In the genomic region with DNA sequence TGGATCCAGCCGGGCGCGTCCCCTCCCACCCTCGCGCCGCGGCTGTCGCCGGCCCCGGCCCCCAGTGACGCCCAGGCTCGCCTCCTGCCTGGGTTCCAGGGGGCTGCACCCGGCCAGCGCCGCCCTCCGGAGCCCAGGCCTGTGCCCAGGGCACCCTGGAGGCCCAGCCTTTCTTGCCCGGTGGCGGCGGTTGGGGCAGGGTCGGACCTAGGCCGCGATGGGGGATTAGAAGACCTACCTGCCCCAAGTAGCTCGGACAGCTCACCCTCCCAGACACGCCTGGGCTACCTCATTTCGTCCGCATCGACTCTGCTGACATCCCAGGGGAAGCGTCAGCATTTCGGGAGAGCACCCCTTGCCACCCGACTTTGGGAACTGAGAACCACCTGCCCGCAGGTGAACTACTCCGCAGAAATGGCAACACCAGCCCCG, we compare ENCODE assay signal across 8 cellular contexts. TPM values are rescaled to one million over a fixed set of nuclear protein-coding genes. Genes with fewer than 3 reads are reported as not detected.
DNase-seq lines count a peak whose midpoint lies in the region; ATAC-seq, FAIRE-seq and TF ChIP-seq lines count a peak whose summit lies in the region.

No MANE protein-coding gene starts in this region.

- CTCF ChIA-PET in activated CD4-positive, alpha-beta T cell treated with anti-CD3 and anti-CD28 coated beads, Interleukin-2, amount 10 ng/mL, durations not matched to agents 7 days and 5 days (lab: Charles Lee), result interaction anchor here (0.8 to 4.6 kb wide), 9 partner anchors 20 to 640 kb away, joined by 3 to 59 read pairs (median 4); no protein-coding TSS in a partner anchor

- H3K27me3 ChIP-seq in thoracic aorta (replicated peaks; ENCODE audit: insufficient read depth), result no peaks in the 10 kb centered on the region

- ATAC-seq in left lobe of liver, result no peak
- ATAC-seq in thoracic aorta (ENCODE audit: insufficient number of reproducible peaks, low FRiP score, low read depth), result no peak
- ATAC-seq in HG02852 (IDR thresholded peaks at IDR 0.05; ENCODE audit: unreplicated experiment), result no peak

- TF ChIP-seq CTCF in astrocyte of the cerebellum (IDR thresholded peaks at IDR 0.05; ENCODE audit: low read depth, low read length, missing control alignments), result no peak
- TF ChIP-seq CTCF in thoracic aorta (IDR thresholded peaks at IDR 0.05), result no peak

- no peak for FAIRE-seq in GM12892 (lab: Jason Lieb, UNC)

- H3K27me3 Mint-ChIP-seq in activated CD4-positive, alpha-beta T cell treated with anti-CD3 and anti-CD28 coated beads, Interleukin-2, amount 10 ng/mL, durations not matched to agents 7 days and 5 days, result no peaks in the 10 kb centered on the region

- no peaks in the 10 kb centered on the region for H3K9me3 ChIP-seq in thoracic aorta

- peaks cover 32% of the 10 kb centered on the region for H3K4me1 Mint-ChIP-seq in activated CD4-positive, alpha-beta T cell treated with anti-CD3 and anti-CD28 coated beads, Interleukin-2, amount 10 ng/mL, durations not matched to agents 7 days and 5 days

- no peak for DNase-seq in activated CD4-positive, alpha-beta T cell treated with anti-CD3 and anti-CD28 coated beads, Interleukin-2, amount 10 ng/mL, durations not matched to agents 7 days and 5 days
- DNase-seq in activated CD4-positive, alpha-beta T cell treated with anti-CD3 and anti-CD28 coated beads for 4 hours, result no peak
- no peak for DNase-seq in astrocyte of the cerebellum (ENCODE audit: low read depth)
- DNase-seq in left lobe of liver (ENCODE audit: low spot score), result peak; percentile 49
- DNase-seq in thoracic aorta (ENCODE audit: low spot score), result no peak
- DNase-seq in GM12892 (ENCODE audit: insufficient read length), result no peak
- no peak for DNase-seq in NCI-H146 treated with DMSO at 0.1 percent for 48 hours (lab: John Stamatoyannopoulos, UW; ENCODE audit: unreplicated experiment)

- peak overlapping the region; percentile 87 for H3K27ac Mint-ChIP-seq in activated CD4-positive, alpha-beta T cell treated with anti-CD3 and anti-CD28 coated beads, Interleukin-2, amount 10 ng/mL, durations not matched to agents 7 days and 5 days

- peak overlapping the region; percentile 44 for H3K4me3 ChIP-seq in astrocyte of the cerebellum (ENCODE audit: low read depth, low read length)
- peak overlapping the region; percentile 70 for H3K4me3 ChIP-seq in thoracic aorta

- H3K9me3 Mint-ChIP-seq in activated CD4-positive, alpha-beta T cell treated with anti-CD3 and anti-CD28 coated beads, Interleukin-2, amount 10 ng/mL, durations not matched to agents 7 days and 5 days, result no peaks in the 10 kb centered on the region

- H3K4me3 Mint-ChIP-seq in activated CD4-positive, alpha-beta T cell treated with anti-CD3 and anti-CD28 coated beads, Interleukin-2, amount 10 ng/mL, durations not matched to agents 7 days and 5 days, result peak overlapping the region; percentile 76

- peak overlapping the region; percentile 58 to 68 for H3K27ac ChIP-seq in thoracic aorta

- H3K36me3 Mint-ChIP-seq in activated CD4-positive, alpha-beta T cell treated with anti-CD3 and anti-CD28 coated beads, Interleukin-2, amount 10 ng/mL, durations not matched to agents 7 days and 5 days (ENCODE audit: low read depth), result peaks cover 45% of the 10 kb centered on the region

- TF ChIP-seq POLR2A in GM12892 (IDR thresholded peaks at IDR 0.05; ENCODE audit: low read depth, low read length), result no peak

- POLR2A ChIA-PET in activated CD4-positive, alpha-beta T cell treated with anti-CD3 and anti-CD28 coated beads, Interleukin-2, amount 10 ng/mL, durations not matched to agents 7 days and 5 days (lab: Charles Lee), result interaction anchor here (0.6 to 4.9 kb wide), 5 partner anchors 45 to 208 kb away, joined by 3 to 50 read pairs (median 4); no protein-coding TSS in a partner anchor

- in situ Hi-C loops in astrocyte of the cerebellum (cut with HindIII; ENCODE audit: low sequenced_read_pairs), result no loop called here

- no peaks in the 10 kb centered on the region for H3K36me3 ChIP-seq in thoracic aorta

- H3K4me1 ChIP-seq in thoracic aorta (ENCODE audit: control insufficient read depth in 1 of 2, low read depth in 2 of 2), result peaks cover 0 to 16% of the 10 kb centered on the region in 2 donors

RNA-seq across cellular contexts. Expression of gene ARL4C, which starts 0.7 kb away (rescaled TPM):
- total RNA-seq in activated CD4-positive, alpha-beta T cell treated with anti-CD3 and anti-CD28 coated beads, Interleukin-2, amount 10 ng/mL, durations not matched to agents 7 days and 5 days, result 100 to 1,000 TPM; 292 to 300 TPM
- total RNA-seq in left lobe of liver (3.0 TPM), thoracic aorta (10 to 100 TPM; 18.2 to 22.9 TPM)
- 1.4 TPM for polyA plus RNA-seq in GM12892 (2012; ENCODE audit: missing spikeins)

Comparison
In these comparisons a context has a peak if more than half of its experiments do, and no peak if none do; other contexts are left out.
1. RNA of gene ARL4C, which starts 0.7 kb away (total RNA-seq): 292 to 300 TPM in activated CD4-positive, alpha-beta T cell treated with anti-CD3 and anti-CD28 coated beads, Interleukin-2, amount 10 ng/mL, durations not matched to agents 7 days and 5 days; 18.2 to 22.9 TPM in thoracic aorta and 3.0 TPM in left lobe of liver (single experiment); every median in the first group is over 10 times any median in the second.